ENCODE assay signal across 16 cellular contexts in genomic region chr1:5659606-5660005, GRCh38.
DNase-seq lines count a peak whose midpoint lies in the region; TF ChIP-seq lines count a peak whose summit lies in the region.
"Had no signal": no experiment of that assay in that cellular context is flagged by ENCODE, and none has a peak within 500 bp of the region (broad histone marks: within the 10 kb centered on the region; RNA-seq: fewer than 3 reads in every experiment).

No MANE protein-coding gene starts in this region.

- H3K9ac ChIP-seq in Karpas-422 (ENCODE audit: low read length) = no peak overlapping the region
- no peak overlapping the region for H3K9ac ChIP-seq in endodermal cell (ENCODE audit: extremely low read depth, low read length, poor library complexity, severe bottlenecking)

- no peaks in the 10 kb centered on the region for H3K4me1 Mint-ChIP-seq in endodermal cell
- H3K4me1 Mint-ChIP-seq: IgD-negative memory B cell had no signal

- H3K27me3 ChIP-seq in left ventricle myocardium inferior (ENCODE audit: low read depth) = peaks cover 30% of the 10 kb centered on the region
- H3K27me3 ChIP-seq in Karpas-422 (ENCODE audit: low read length) = no peaks in the 10 kb centered on the region
- H3K27me3 ChIP-seq in endodermal cell (ENCODE audit: control insufficient read depth, insufficient read depth, low read length, poor library complexity, severe bottlenecking) = no peaks in the 10 kb centered on the region
- peaks cover 0 to 22% (median 5%) of the 10 kb centered on the region in 3 donors for H3K27me3 ChIP-seq in sigmoid colon
- H3K27me3 ChIP-seq: BE2C had no signal

- peaks cover 8% of the 10 kb centered on the region for H3K9me3 ChIP-seq in left ventricle myocardium inferior (replicated peaks)
- no peaks in the 10 kb centered on the region for H3K9me3 ChIP-seq in Karpas-422 (ENCODE audit: low read length)
- H3K9me3 ChIP-seq in endodermal cell (ENCODE audit: control insufficient read depth, low read length) = no peaks in the 10 kb centered on the region
- H3K9me3 ChIP-seq in sigmoid colon = no peaks in the 10 kb centered on the region
- H3K9me3 ChIP-seq: A549, BE2C, Caco-2 had no signal

- TF ChIP-seq CTCF in left ventricle myocardium inferior (IDR thresholded peaks at IDR 0.05; ENCODE audit: borderline replicate concordance) (no peak), endodermal cell (conservative IDR thresholded peaks at IDR 0.05) (no peak), sigmoid colon (IDR thresholded peaks at IDR 0.05) (no peak), GM13977 (IDR thresholded peaks at IDR 0.05; ENCODE audit: extremely low read depth, insufficient read depth, missing control alignments) (no peak)

- TF ChIP-seq EP300 in sigmoid colon (IDR thresholded peaks at IDR 0.05) = no peak

- no peak overlapping the region for H2AFZ ChIP-seq in Karpas-422 (ENCODE audit: low read length)

- no peak overlapping the region for H3K27ac Mint-ChIP-seq in endodermal cell
- H3K27ac Mint-ChIP-seq: IgD-negative memory B cell had no signal

- H3K4me2 ChIP-seq in Karpas-422 (ENCODE audit: low read depth, low read length, poor library complexity, severe bottlenecking) = no peak overlapping the region
- H3K4me2 ChIP-seq: A549 had no signal

- WGBS in endodermal cell (ENCODE audit: insufficient coverage in 1 of 2, insufficient read length in 1 of 2), 2 experiments = 93% methylated on average over 3 of the region's 3 CpGs
- WGBS in sigmoid colon, 2 donors = 72 to 74% methylated on average over 3 of the region's 3 CpGs

- in situ Hi-C loops in GM13977 (cut with MboI; ENCODE audit: low pct_unique_long_range_greater_than_20kb, low sequenced_read_pairs, unreplicated experiment) = no loop called here

- H3K4me3 Mint-ChIP-seq in endodermal cell = no peak overlapping the region
- H3K4me3 Mint-ChIP-seq: H9, IgD-negative memory B cell had no signal

- H3K4me1 ChIP-seq in left ventricle myocardium inferior (peaks cover 22% of the 10 kb centered on the region), Karpas-422 (ENCODE audit: low read length) (no peaks in the 10 kb centered on the region), endodermal cell (ENCODE audit: control insufficient read depth, insufficient read depth, low read length) (no peaks in the 10 kb centered on the region), sigmoid colon (no peaks in the 10 kb centered on the region)
- H3K4me1 ChIP-seq: A549, BE2C, Caco-2 had no signal

- intact Hi-C loops in cardiac septum (cut with DNase I) = no loop called here
- intact Hi-C loops in left ventricle myocardium inferior (cut with micrococcal nuclease) = no loop called here
- intact Hi-C loops in sigmoid colon (cut with DNase I) = no loop called here

- no peak overlapping the region for H3K27ac ChIP-seq in left ventricle myocardium inferior (replicated peaks)
- no peak overlapping the region for H3K27ac ChIP-seq in Karpas-422 (ENCODE audit: low read length)
- H3K27ac ChIP-seq in endodermal cell (ENCODE audit: low read depth, low read length) = no peak overlapping the region
- no peak overlapping the region for H3K27ac ChIP-seq in sigmoid colon
- H3K27ac ChIP-seq: A549 had no signal

- H3K9me3 Mint-ChIP-seq in endodermal cell = no peaks in the 10 kb centered on the region
- H3K9me3 Mint-ChIP-seq: CD8-positive, alpha-beta memory T cell had no signal

- DNase-seq in cardiac septum (ENCODE audit: low spot score) = peak; percentile 35
- no peak for DNase-seq in left ventricle myocardium inferior
- DNase-seq in Karpas-422 = peak; percentile 10
- peak; percentile 31 for DNase-seq in endodermal cell
- DNase-seq in sigmoid colon = peak; percentile 30
- no peak for DNase-seq in germinal center (ENCODE audit: low spot score)
- no peak for DNase-seq in GM13977 (ENCODE audit: low spot score)
- DNase-seq: BE2C; Caco-2; CD8-positive, alpha-beta memory T cell; DND-41; GDM1; GOT3; H9 had no signal

- H3K27me3 Mint-ChIP-seq in endodermal cell (ENCODE audit: insufficient read depth) = peaks cover 7% of the 10 kb centered on the region

- H3K4me3 ChIP-seq in left ventricle myocardium inferior (no peak overlapping the region), Karpas-422 (ENCODE audit: low read length) (no peak overlapping the region), endodermal cell (ENCODE audit: low read length) (no peak overlapping the region), sigmoid colon (no peak overlapping the region)
- H3K4me3 ChIP-seq: A549 had no signal

- no peaks in the 10 kb centered on the region for H3K36me3 ChIP-seq in left ventricle myocardium inferior
- no peaks in the 10 kb centered on the region for H3K36me3 ChIP-seq in Karpas-422 (ENCODE audit: insufficient read depth, low read length)
- no peaks in the 10 kb centered on the region for H3K36me3 ChIP-seq in endodermal cell (ENCODE audit: control insufficient read depth, insufficient read depth, low read length)
- no peaks in the 10 kb centered on the region for H3K36me3 ChIP-seq in sigmoid colon
- H3K36me3 ChIP-seq: BE2C had no signal

- no peak for TF ChIP-seq POLR2A in sigmoid colon (IDR thresholded peaks at IDR 0.05)

- no peaks in the 10 kb centered on the region for H3K79me2 ChIP-seq in Karpas-422 (ENCODE audit: low read length)

- no peaks in the 10 kb centered on the region for H3K9me2 ChIP-seq in Karpas-422 (replicated peaks; ENCODE audit: insufficient read depth, low read length)

- H4K20me1 ChIP-seq in Karpas-422 (ENCODE audit: insufficient read depth, low read depth, low read length) = no peaks in the 10 kb centered on the region

- no peaks in the 10 kb centered on the region for H3K36me3 Mint-ChIP-seq in endodermal cell (ENCODE audit: low read depth)
- H3K36me3 Mint-ChIP-seq: CD8-positive, alpha-beta memory T cell; IgD-negative memory B cell had no signal

Comparison
In these comparisons a context has a peak if more than half of its experiments do, and no peak if none do; other contexts are left out.
1. DNase-seq: peak in cardiac septum (single experiment), Karpas-422 (single experiment), endodermal cell (single experiment) and sigmoid colon (single experiment); none in left ventricle myocardium inferior (single experiment), germinal center (single experiment) and GM13977 (single experiment).